In genomic region chr16:67372664-67373063, GRCh38 we compare ENCODE assay signal across 11 cellular contexts. TPM values are rescaled to one million over a fixed set of nuclear protein-coding genes. Genes with fewer than 3 reads are reported as not detected.
DNase-seq lines count a peak whose midpoint lies in the region; ATAC-seq and TF ChIP-seq lines count a peak whose summit lies in the region.
"Had no signal": no experiment of that assay in that cellular context is flagged by ENCODE, and none has a peak within 500 bp of the region (broad histone marks: within the 10 kb centered on the region; RNA-seq: fewer than 3 reads in every experiment).

No MANE protein-coding gene starts in this region.

- no peak overlapping the region for H3K14ac ChIP-seq in H9 (ENCODE audit: insufficient read depth, low read length)

- no peak overlapping the region for H2BK12ac ChIP-seq in H9 (ENCODE audit: insufficient read length, low read depth, low read length)

- no peak overlapping the region for H3K56ac ChIP-seq in H9 (ENCODE audit: insufficient read length, low read depth, low read length)

- H4K8ac ChIP-seq in H9 (replicated peaks; ENCODE audit: insufficient read length, low read depth, low read length): no peak overlapping the region

- CTCF ChIA-PET in naive thymus-derived CD4-positive, alpha-beta T cell (lab: Charles Lee): no interaction called here

- H3K27ac ChIP-seq in H9 (ENCODE audit: insufficient read length, low read depth, low read length): no peak overlapping the region
- no peak overlapping the region for H3K27ac ChIP-seq in right lobe of liver
- H3K27ac ChIP-seq in aorta (ENCODE audit: low read depth in 1 of 2, low read length in 2 of 2): no peak overlapping the region
- no peak overlapping the region for H3K27ac ChIP-seq in naive thymus-derived CD4-positive, alpha-beta T cell (ENCODE audit: low read depth, low read length)
- H3K27ac ChIP-seq: epithelial cell of prostate had no signal

- H3K4me1 ChIP-seq in H9 (ENCODE audit: insufficient read depth, low read length): no peaks in the 10 kb centered on the region
- no peaks in the 10 kb centered on the region for H3K4me1 ChIP-seq in right lobe of liver
- H3K4me1 ChIP-seq in aorta (ENCODE audit: control insufficient read depth in 1 of 2, insufficient read depth in 2 of 2, low read length in 2 of 2): no peaks in the 10 kb centered on the region
- no peaks in the 10 kb centered on the region for H3K4me1 ChIP-seq in naive thymus-derived CD4-positive, alpha-beta T cell (ENCODE audit: control insufficient read depth in 2 of 2, insufficient read depth in 2 of 2, low read length in 2 of 2)

- TF ChIP-seq POLR2A in right lobe of liver (IDR thresholded peaks at IDR 0.05): no peak

- H3K4me3 ChIP-seq in WI38 (ENCODE audit: low read depth, low read length) (no peak overlapping the region), right lobe of liver (no peak overlapping the region), aorta (ENCODE audit: low read length in 2 of 2) (no peak overlapping the region)
- no peak overlapping the region for H3K4me3 ChIP-seq in naive thymus-derived CD4-positive, alpha-beta T cell (ENCODE audit: low read length)

- H4K5ac ChIP-seq in H9 (ENCODE audit: insufficient read length, low read depth, low read length): no peak overlapping the region

- no peak overlapping the region for H3K4me3 Mint-ChIP-seq in H9
- H3K4me3 Mint-ChIP-seq in activated T-helper 2 cell treated with anti-CD3 and anti-CD28 coated beads, Interferon-gamma antibody, Interleukin-2, Interleukin-4, amounts not matched to agents 10 μg/mL and 5 μg/mL and 100 μg/mL, durations not matched to agents 14 hours and 24 hours and 36 hours (ENCODE audit: low read depth): no peak overlapping the region
- no peak overlapping the region for H3K4me3 Mint-ChIP-seq in naive thymus-derived CD4-positive, alpha-beta T cell
- H3K4me3 Mint-ChIP-seq: T-helper 2 cell treated with Interferon-gamma antibody and Interleukin-4, amounts not matched to agents 5 μg/mL and 100 μg/mL, for 36 hours had no signal

- peaks cover 13% of the 10 kb centered on the region for H3K27me3 Mint-ChIP-seq in H9 (ENCODE audit: low read depth)
- peaks cover 5% of the 10 kb centered on the region for H3K27me3 Mint-ChIP-seq in activated T-helper 2 cell treated with anti-CD3 and anti-CD28 coated beads, Interferon-gamma antibody, Interleukin-2, Interleukin-4, amounts not matched to agents 10 μg/mL and 5 μg/mL and 100 μg/mL, durations not matched to agents 14 hours and 24 hours and 36 hours (ENCODE audit: low read depth)
- H3K27me3 Mint-ChIP-seq in naive thymus-derived CD4-positive, alpha-beta T cell: peaks cover 0 to 7% (median 4%) of the 10 kb centered on the region in 5 donors

- H2AK5ac ChIP-seq in H9 (ENCODE audit: insufficient read length, low read length): no peak overlapping the region

- ATAC-seq in right lobe of liver: peak in 1 of 4 donors; percentile 24
- ATAC-seq in aorta (ENCODE audit: low FRiP score): no peak
- no peak for ATAC-seq in naive thymus-derived CD4-positive, alpha-beta T cell

- no peak overlapping the region for H2BK20ac ChIP-seq in H9 (ENCODE audit: low read depth, low read length, poor library complexity, severe bottlenecking)

- H2BK5ac ChIP-seq in H9 (ENCODE audit: insufficient read length, low read length): no peak overlapping the region

- no peaks in the 10 kb centered on the region for H3K36me3 Mint-ChIP-seq in H9 (ENCODE audit: insufficient read depth in 1 of 3, low read depth in 3 of 3)
- H3K36me3 Mint-ChIP-seq in activated T-helper 2 cell treated with anti-CD3 and anti-CD28 coated beads, Interferon-gamma antibody, Interleukin-2, Interleukin-4, amounts not matched to agents 10 μg/mL and 5 μg/mL and 100 μg/mL, durations not matched to agents 14 hours and 24 hours and 36 hours (ENCODE audit: low read depth): no peaks in the 10 kb centered on the region
- no peaks in the 10 kb centered on the region for H3K36me3 Mint-ChIP-seq in naive thymus-derived CD4-positive, alpha-beta T cell

- no peak overlapping the region for H3K4ac ChIP-seq in H9 (ENCODE audit: low read depth, low read length)

- no peak overlapping the region for H2BK15ac ChIP-seq in H9 (ENCODE audit: low read depth, low read length)

- no peak overlapping the region for H2BK120ac ChIP-seq in H9 (ENCODE audit: low read depth, low read length, poor library complexity, severe bottlenecking)

- no peaks in the 10 kb centered on the region for H3K23me2 ChIP-seq in H9 (ENCODE audit: insufficient read length, low read depth, low read length, poor library complexity, severe bottlenecking)

- no peak overlapping the region for H3K23ac ChIP-seq in H9 (ENCODE audit: insufficient read length, low read depth, low read length)

- H3K4me2 ChIP-seq in H9 (ENCODE audit: insufficient read depth, insufficient read length, low read length): no peak overlapping the region

- H3K9ac ChIP-seq in H9 (ENCODE audit: extremely low read depth, insufficient read length, low read length): no peak overlapping the region

- H3K18ac ChIP-seq in H9 (ENCODE audit: insufficient read length, low read depth, low read length): no peak overlapping the region

- no peaks in the 10 kb centered on the region for H3K79me1 ChIP-seq in H9 (ENCODE audit: insufficient read depth, low read depth, low read length, poor library complexity, severe bottlenecking)

- H3K36me3 ChIP-seq in right lobe of liver (no peaks in the 10 kb centered on the region), aorta (ENCODE audit: control insufficient read depth in 1 of 2, insufficient read depth in 2 of 2, low read length in 1 of 2) (no peaks in the 10 kb centered on the region)
- H3K36me3 ChIP-seq in naive thymus-derived CD4-positive, alpha-beta T cell (ENCODE audit: control insufficient read depth in 2 of 3, insufficient read depth in 3 of 3, low read length in 3 of 3): no peaks in the 10 kb centered on the region

- H3K79me2 ChIP-seq in H9 (ENCODE audit: insufficient read depth, low read length): no peaks in the 10 kb centered on the region

- H3T11ph ChIP-seq in H9 (ENCODE audit: low read length): no peak overlapping the region

- POLR2A ChIA-PET in naive thymus-derived CD4-positive, alpha-beta T cell (lab: Charles Lee): interaction anchor here (0.6 kb wide), 1 partner anchor 26 kb away, joined by 3 read pairs; no protein-coding TSS in a partner anchor

- H4K20me1 ChIP-seq in H9 (ENCODE audit: control insufficient read depth, insufficient read depth, insufficient read length): no peaks in the 10 kb centered on the region

- intact Hi-C loops in right lobe of liver (cut with DNase I): no loop called here
- intact Hi-C loops in aorta (cut with DNase I): no loop called here
- intact Hi-C loops in activated T-helper 2 cell treated with anti-CD3 and anti-CD28 coated beads, Interferon-gamma antibody, Interleukin-2, Interleukin-4, amounts not matched to agents 10 μg/mL and 5 μg/mL and 100 μg/mL, durations not matched to agents 14 hours and 24 hours and 36 hours (cut with micrococcal nuclease): no loop called here
- intact Hi-C loops in naive thymus-derived CD4-positive, alpha-beta T cell (cut with micrococcal nuclease): no loop called here

- H3K27ac Mint-ChIP-seq in H9: no peak overlapping the region
- no peak overlapping the region for H3K27ac Mint-ChIP-seq in activated T-helper 2 cell treated with anti-CD3 and anti-CD28 coated beads, Interferon-gamma antibody, Interleukin-2, Interleukin-4, amounts not matched to agents 10 μg/mL and 5 μg/mL and 100 μg/mL, durations not matched to agents 14 hours and 24 hours and 36 hours
- no peak overlapping the region for H3K27ac Mint-ChIP-seq in naive thymus-derived CD4-positive, alpha-beta T cell
- H3K27ac Mint-ChIP-seq: T-helper 2 cell treated with Interferon-gamma antibody and Interleukin-4, amounts not matched to agents 5 μg/mL and 100 μg/mL, for 36 hours had no signal

- TF ChIP-seq CTCF in H9 (conservative IDR thresholded peaks at IDR 0.05) (peak; percentile 60), WI38 (IDR thresholded peaks at IDR 0.05; ENCODE audit: low read depth, low read length) (peak; percentile 24; the same call in 1 of the 2 replicates), right lobe of liver (IDR thresholded peaks at IDR 0.05) (peak; percentile 25 to 46 (median 28))

- no peaks in the 10 kb centered on the region; the same call in 1 of the 2 replicates for H3K27me3 ChIP-seq in H9 (ENCODE audit: insufficient read depth, low read length)
- H3K27me3 ChIP-seq in right lobe of liver: no peaks in the 10 kb centered on the region
- peaks cover 0 to 3% of the 10 kb centered on the region in 2 donors for H3K27me3 ChIP-seq in aorta (ENCODE audit: control insufficient read depth in 1 of 2, insufficient read depth in 2 of 2, low read length in 1 of 2)
- no peaks in the 10 kb centered on the region for H3K27me3 ChIP-seq in naive thymus-derived CD4-positive, alpha-beta T cell (ENCODE audit: control insufficient read depth in 2 of 2, insufficient read depth in 2 of 2, low read length in 2 of 2)

- H4K91ac ChIP-seq in H9 (ENCODE audit: insufficient read length, low read depth, low read length): no peak overlapping the region

- H2AFZ ChIP-seq in H9 (ENCODE audit: low read length): no peak overlapping the region

- DNase-seq in AML-193 (lab: John Stamatoyannopoulos, UW) (peak; percentile 35 to 59), H9 (no peak), right lobe of liver (no peak), aorta (no peak), iPS-NIHi11 (ENCODE audit: low spot score) (no peak)
- DNase-seq in activated T-helper 2 cell treated with anti-CD3 and anti-CD28 coated beads, Interferon-gamma antibody, Interleukin-2, Interleukin-4, amounts not matched to agents 10 μg/mL and 5 μg/mL and 100 μg/mL, durations not matched to agents 14 hours and 24 hours and 36 hours (ENCODE audit: low spot score): no peak
- no peak for DNase-seq in naive thymus-derived CD4-positive, alpha-beta T cell
- DNase-seq: stimulated activated CD4-positive, alpha-beta T cell treated with anti-CD3 and anti-CD28 coated beads, Interleukin-1b, Interleukin-23, amount 100 ng/mL, for 48 hours had no signal

- no peaks in the 10 kb centered on the region for H3K9me3 Mint-ChIP-seq in H9
- no peaks in the 10 kb centered on the region for H3K9me3 Mint-ChIP-seq in activated T-helper 2 cell treated with anti-CD3 and anti-CD28 coated beads, Interferon-gamma antibody, Interleukin-2, Interleukin-4, amounts not matched to agents 10 μg/mL and 5 μg/mL and 100 μg/mL, durations not matched to agents 14 hours and 24 hours and 36 hours
- H3K9me3 Mint-ChIP-seq in naive thymus-derived CD4-positive, alpha-beta T cell: no peaks in the 10 kb centered on the region
- H3K9me3 Mint-ChIP-seq: T-helper 2 cell treated with Interferon-gamma antibody and Interleukin-4, amounts not matched to agents 5 μg/mL and 100 μg/mL, for 36 hours had no signal

- H3K9me3 ChIP-seq in H9 (ENCODE audit: control insufficient read depth, low read depth, low read length) (no peaks in the 10 kb centered on the region), right lobe of liver (no peaks in the 10 kb centered on the region), aorta (ENCODE audit: control insufficient read depth, low read length) (no peaks in the 10 kb centered on the region)
- no peaks in the 10 kb centered on the region for H3K9me3 ChIP-seq in naive thymus-derived CD4-positive, alpha-beta T cell (ENCODE audit: control insufficient read depth in 2 of 3, low read length in 3 of 3)

- H3K4me1 Mint-ChIP-seq in H9: no peaks in the 10 kb centered on the region
- no peaks in the 10 kb centered on the region for H3K4me1 Mint-ChIP-seq in activated T-helper 2 cell treated with anti-CD3 and anti-CD28 coated beads, Interferon-gamma antibody, Interleukin-2, Interleukin-4, amounts not matched to agents 10 μg/mL and 5 μg/mL and 100 μg/mL, durations not matched to agents 14 hours and 24 hours and 36 hours (ENCODE audit: low read depth)
- no peaks in the 10 kb centered on the region for H3K4me1 Mint-ChIP-seq in naive thymus-derived CD4-positive, alpha-beta T cell

RNA-seq across cellular contexts. Expression of gene TPPP3, which starts 20.6 kb away (rescaled TPM):
- 0.48 and 0.79 TPM in 2 replicates for total RNA-seq in H9 (2021)
- total RNA-seq in right lobe of liver: under 1 TPM in 5 of 6 experiments, not detected in 1; 0.24 to 0.65 (median 0.37) TPM
- total RNA-seq in aorta: 10 to 100 TPM in 1 of 2 donors, 1 to 10 TPM in 1; 7.2 to 13.5 TPM
- polyA plus RNA-seq in aorta: 10 to 100 TPM; 34.3 to 51.9 TPM
- not detected in 2 replicates for total RNA-seq in activated T-helper 2 cell treated with anti-CD3 and anti-CD28 coated beads, Interferon-gamma antibody, Interleukin-2, Interleukin-4, amounts not matched to agents 10 μg/mL and 5 μg/mL and 100 μg/mL, durations not matched to agents 14 hours and 24 hours and 36 hours
- 10 to 100 TPM in 1 of 5 experiments, under 1 TPM in 1, not detected in 3; 0.37 to 18.7 TPM for total RNA-seq in naive thymus-derived CD4-positive, alpha-beta T cell
- polyA plus RNA-seq in naive thymus-derived CD4-positive, alpha-beta T cell: under 1 TPM in 1 of 2 donors, not detected in 1; 0.19 TPM

RNA-seq across cellular contexts. Expression of gene ZDHHC1, which starts 43.6 kb away (rescaled TPM):
- total RNA-seq in H9 (2021) (3.0 and 3.7 TPM in 2 replicates), right lobe of liver (1 to 10 TPM; 1.2 to 4.0 (median 1.8) TPM), aorta (10 to 100 TPM in 1 of 2 donors, 1 to 10 TPM in 1; 8.4 to 14.8 TPM)
- polyA plus RNA-seq in aorta: 10 to 100 TPM in 1 of 2 donors, 1 to 10 TPM in 1; 5.3 to 11.3 TPM
- total RNA-seq in activated T-helper 2 cell treated with anti-CD3 and anti-CD28 coated beads, Interferon-gamma antibody, Interleukin-2, Interleukin-4, amounts not matched to agents 10 μg/mL and 5 μg/mL and 100 μg/mL, durations not matched to agents 14 hours and 24 hours and 36 hours: 1.4 and 1.5 TPM in 2 replicates
- 1 to 10 TPM in 1 of 5 experiments, under 1 TPM in 2, not detected in 2; 0.34 to 3.6 (median 0.48) TPM for total RNA-seq in naive thymus-derived CD4-positive, alpha-beta T cell
- not detected for polyA plus RNA-seq in naive thymus-derived CD4-positive, alpha-beta T cell

RNA-seq across cellular contexts. Expression of gene LRRC36, which starts 46.0 kb away (rescaled TPM):
- total RNA-seq in H9 (2021) (not detected in 2 replicates), right lobe of liver (not detected), aorta (under 1 TPM in 1 of 2 donors, not detected in 1; 0.51 TPM)
- not detected for polyA plus RNA-seq in aorta
- 0.60 and 0.89 TPM in 2 replicates for total RNA-seq in activated T-helper 2 cell treated with anti-CD3 and anti-CD28 coated beads, Interferon-gamma antibody, Interleukin-2, Interleukin-4, amounts not matched to agents 10 μg/mL and 5 μg/mL and 100 μg/mL, durations not matched to agents 14 hours and 24 hours and 36 hours
- total RNA-seq in naive thymus-derived CD4-positive, alpha-beta T cell: under 1 TPM in 2 of 5 experiments, not detected in 3; 0.50 to 0.56 TPM
- not detected for polyA plus RNA-seq in naive thymus-derived CD4-positive, alpha-beta T cell

RNA-seq across cellular contexts. Expression of gene KCTD19, which starts 46.1 kb away (rescaled TPM):
- total RNA-seq in H9 (2021) (0.13 TPM in 1 of 2 replicates, not detected in the other), right lobe of liver (not detected), aorta (under 1 TPM in 1 of 2 donors, not detected in 1; 0.12 TPM)
- not detected for polyA plus RNA-seq in aorta
- total RNA-seq in activated T-helper 2 cell treated with anti-CD3 and anti-CD28 coated beads, Interferon-gamma antibody, Interleukin-2, Interleukin-4, amounts not matched to agents 10 μg/mL and 5 μg/mL and 100 μg/mL, durations not matched to agents 14 hours and 24 hours and 36 hours: 0.87 and 1.2 TPM in 2 replicates
- under 1 TPM in 2 of 5 experiments, not detected in 3; 0.05 to 0.39 TPM for total RNA-seq in naive thymus-derived CD4-positive, alpha-beta T cell
- polyA plus RNA-seq in naive thymus-derived CD4-positive, alpha-beta T cell: not detected

RNA-seq across cellular contexts. Expression of gene HSD11B2, which starts 58.3 kb away (rescaled TPM):
- total RNA-seq in H9 (2021) (33.5 and 35.1 TPM in 2 replicates), right lobe of liver (1 to 10 TPM; 1.3 to 2.7 (median 2.1) TPM), aorta (1 to 10 TPM in 1 of 2 donors, not detected in 1; 1.1 TPM)
- polyA plus RNA-seq in aorta: 10 to 100 TPM in 1 of 2 donors, not detected in 1; 13.3 TPM
- total RNA-seq in activated T-helper 2 cell treated with anti-CD3 and anti-CD28 coated beads, Interferon-gamma antibody, Interleukin-2, Interleukin-4, amounts not matched to agents 10 μg/mL and 5 μg/mL and 100 μg/mL, durations not matched to agents 14 hours and 24 hours and 36 hours: 1.7 and 2.8 TPM in 2 replicates
- total RNA-seq in naive thymus-derived CD4-positive, alpha-beta T cell: under 1 TPM in 1 of 5 experiments, not detected in 4; 0.17 TPM
- not detected for polyA plus RNA-seq in naive thymus-derived CD4-positive, alpha-beta T cell

Comparison
In these comparisons a context has a peak if more than half of its experiments do, and no peak if none do; other contexts are left out.
1. DNase-seq: peak in AML-193 (2 of 2); none in H9 (single experiment), right lobe of liver (0 of 3), aorta (0 of 2), activated T-helper 2 cell treated with anti-CD3 and anti-CD28 coated beads, Interferon-gamma antibody, Interleukin-2, Interleukin-4, amounts not matched to agents 10 μg/mL and 5 μg/mL and 100 μg/mL, durations not matched to agents 14 hours and 24 hours and 36 hours (single experiment), iPS-NIHi11 (single experiment) and naive thymus-derived CD4-positive, alpha-beta T cell (0 of 9).
2. Peak in every context shown above with its lines, with median percentiles within 50 percentile points of each other: CTCF ChIP-seq.